In the genomic region with DNA sequence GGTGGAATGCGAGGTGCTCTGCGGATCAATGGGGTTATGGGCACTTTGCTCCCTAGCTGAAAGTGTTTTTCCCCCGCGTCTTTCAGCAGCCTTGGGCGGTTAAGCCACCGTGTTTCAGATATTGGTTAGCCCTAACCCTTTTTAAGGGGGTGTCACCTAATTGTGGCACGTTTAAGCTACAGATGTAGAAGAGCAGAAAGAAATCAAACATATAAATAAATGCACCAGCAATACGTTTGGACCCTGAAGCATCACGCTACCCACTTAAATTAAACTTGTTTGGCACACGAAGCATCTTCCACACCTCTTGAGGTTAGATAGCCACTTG, we compare ENCODE assay signal across 8 cellular contexts. TPM values are rescaled to one million over a fixed set of nuclear protein-coding genes. Genes with fewer than 3 reads are reported as not detected.
A peak's percentile ranks its signal among the peaks of the same experiment; 100 is the strongest.
DNase-seq lines count a peak whose midpoint lies in the region; ATAC-seq, FAIRE-seq and TF ChIP-seq lines count a peak whose summit lies in the region.

No MANE protein-coding gene starts in this region.

- TF ChIP-seq RAD21 in HepG2 (CRISPR knock-in tag; IDR thresholded peaks at IDR 0.05) = no peak

- peak overlapping the region; percentile 92 for H3K9ac ChIP-seq in HepG2 (ENCODE audit: insufficient read depth, low read depth, low read length)

- H4K20me1 ChIP-seq in HepG2 (ENCODE audit: insufficient read depth, low read length) = no peaks in the 10 kb centered on the region

- no peaks in the 10 kb centered on the region for H3K9me3 ChIP-seq in CD8-positive, alpha-beta memory T cell (ENCODE audit: low read length)
- H3K9me3 ChIP-seq in ascending aorta (no peaks in the 10 kb centered on the region), HepG2 (ENCODE audit: low read length) (no peaks in the 10 kb centered on the region), transverse colon (no peaks in the 10 kb centered on the region)

- intact Hi-C loops in ascending aorta (cut with DNase I) (loop anchor here (5.0 to 10.0 kb wide), 3 partner anchors 429 to 1352 kb away; no protein-coding TSS in a partner anchor), HepG2 (cut with micrococcal nuclease; ENCODE audit: unreplicated experiment) (no loop called here), transverse colon (cut with DNase I; ENCODE audit: low total_unique reads) (loop anchor here (5.0 to 10.0 kb wide), 2 partner anchors 139 to 517 kb away; no protein-coding TSS in a partner anchor)

- H3K36me3 Mint-ChIP-seq in CD8-positive, alpha-beta memory T cell = peaks cover 0 to 27% (median 0%) of the 10 kb centered on the region in 3 donors

- TF ChIP-seq EP300 in HepG2 (IDR thresholded peaks at IDR 0.05; ENCODE audit: low read depth in 2 of 2, low read length in 2 of 2) (no peak), HepG2 (CRISPR knock-in tag; IDR thresholded peaks at IDR 0.05; ENCODE audit: borderline replicate concordance) (no peak), transverse colon (IDR thresholded peaks at IDR 0.05; ENCODE audit: low read depth) (no peak)

- peaks cover 34 to 49% (median 48%) of the 10 kb centered on the region in 3 donors for H3K4me1 Mint-ChIP-seq in CD8-positive, alpha-beta memory T cell

- H3K4me3 Mint-ChIP-seq in CD8-positive, alpha-beta memory T cell = peak overlapping the region; percentile 91 to 97 (median 93)

- H3K27ac Mint-ChIP-seq in CD8-positive, alpha-beta memory T cell = peak overlapping the region; percentile 83 to 99 (median 98)

- ATAC-seq in HG03558 (IDR thresholded peaks at IDR 0.05; ENCODE audit: extremely low read depth, unreplicated experiment) = peak; percentile 8
- ATAC-seq in HepG2 = no peak
- no peak for ATAC-seq in HG03175 (IDR thresholded peaks at IDR 0.05; ENCODE audit: unreplicated experiment)

- POLR2A ChIA-PET in CD8-positive, alpha-beta memory T cell (lab: Charles Lee) = interaction anchor here (1.2 to 1.7 kb wide), 6 partner anchors 9 to 593 kb away, joined by 3 to 7 read pairs (median 5); a partner anchor contains a TSS
- POLR2A ChIA-PET in HepG2 (lab: Yijun Ruan, JAX) = interaction anchor here (1.3 to 2.2 kb wide), 4 partner anchors 10 to 538 kb away, joined by 3 to 13 read pairs (median 7); a partner anchor contains a TSS

- CTCF ChIA-PET in CD8-positive, alpha-beta memory T cell (lab: Charles Lee) = interaction anchor here (0.8 to 1.2 kb wide), 3 partner anchors 10 to 518 kb away, joined by 3 read pairs; no protein-coding TSS in a partner anchor
- CTCF ChIA-PET in HepG2 (lab: Yijun Ruan, JAX; ENCODE audit: low intra/inter-chr PET ratio, low total read pairs) = interaction anchor here (1.2 kb wide), 1 partner anchor 135 kb away, joined by 3 read pairs; no protein-coding TSS in a partner anchor

- H3K27me3 ChIP-seq in CD8-positive, alpha-beta memory T cell (ENCODE audit: insufficient read depth, low read length, poor library complexity, severe bottlenecking) = no peaks in the 10 kb centered on the region
- H3K27me3 ChIP-seq in ascending aorta = no peaks in the 10 kb centered on the region
- H3K27me3 ChIP-seq in HepG2 (ENCODE audit: control insufficient read depth in 1 of 2, insufficient read depth in 2 of 2, low read length in 2 of 2) = no peaks in the 10 kb centered on the region; a peak in 1 of 5 replicates
- no peaks in the 10 kb centered on the region for H3K27me3 ChIP-seq in transverse colon

- peaks cover 0 to 13% of the 10 kb centered on the region in 2 donors for H3K27me3 Mint-ChIP-seq in CD8-positive, alpha-beta memory T cell

- no peak for DNase-seq in CD8-positive, alpha-beta memory T cell
- no peak for DNase-seq in ascending aorta (ENCODE audit: low spot score in 2 of 2)
- peak; percentile 17 for DNase-seq in HepG2 (ENCODE audit: low spot score)
- DNase-seq in transverse colon = no peak
- DNase-seq in HTR-8/SVneo (ENCODE audit: insufficient read length, low spot score) = no peak
- DNase-seq in NCI-H2196 treated with DMSO at 0.1 percent for 48 hours (lab: John Stamatoyannopoulos, UW; ENCODE audit: unreplicated experiment) = no peak

- H3K27ac ChIP-seq in CD8-positive, alpha-beta memory T cell (ENCODE audit: low read depth, low read length) = peak overlapping the region; percentile 93
- H3K27ac ChIP-seq in ascending aorta (peak overlapping the region; percentile 97 to 98), HepG2 (ENCODE audit: extremely low read length, insufficient read depth, low read length) (peak overlapping the region; percentile 94), transverse colon (peak overlapping the region; percentile 87 to 94 (median 90))

- no TSS peak for BruUV-seq in HepG2 (replicated peaks; lab: Mats Ljungman, UMichigan)

- H3K4me3 ChIP-seq in CD8-positive, alpha-beta memory T cell (ENCODE audit: low read length) = peak overlapping the region; percentile 57
- H3K4me3 ChIP-seq in ascending aorta (peak overlapping the region; percentile 78), HepG2 (replicated peaks in 1 of 3; ENCODE audit: insufficient read depth in 1 of 3, low read depth in 2 of 3, low read length in 3 of 3) (peak overlapping the region; percentile 85 to 91 (median 87)), transverse colon (peak overlapping the region; percentile 48 to 83 (median 60))

- peaks cover 14% of the 10 kb centered on the region for H3K79me2 ChIP-seq in HepG2 (ENCODE audit: insufficient read depth, low read length)

- FAIRE-seq in HepG2 (lab: Jason Lieb, UNC) (no peak), HTR-8/SVneo (lab: Jason Lieb, UNC) (no peak)

- H3K36me3 ChIP-seq in CD8-positive, alpha-beta memory T cell (ENCODE audit: insufficient read depth, low read length) = no peaks in the 10 kb centered on the region
- H3K36me3 ChIP-seq in ascending aorta (peaks cover 0 to 10% of the 10 kb centered on the region in 2 donors), HepG2 (replicated peaks in 1 of 2; ENCODE audit: control insufficient read depth in 1 of 2, insufficient read depth in 2 of 2, low read length in 2 of 2) (no peaks in the 10 kb centered on the region; a peak in 1 of 5 replicates), transverse colon (peaks cover 0 to 5% (median 0%) of the 10 kb centered on the region in 4 donors)

- H3K4me2 ChIP-seq in HepG2 (ENCODE audit: low read depth, low read length) = peak overlapping the region; percentile 95

- TF ChIP-seq CTCF in ascending aorta (IDR thresholded peaks at IDR 0.05) = no peak
- TF ChIP-seq CTCF in HepG2 (CRISPR knock-in tag; IDR thresholded peaks at IDR 0.05) = no peak
- no peak for TF ChIP-seq CTCF in transverse colon (IDR thresholded peaks at IDR 0.05)

- no peak for TF ChIP-seq POLR2A in HepG2 (IDR thresholded peaks at IDR 0.05; ENCODE audit: insufficient read depth in 1 of 2, low read depth in 2 of 2, low read length in 2 of 2)
- no peak for TF ChIP-seq POLR2A in transverse colon (IDR thresholded peaks at IDR 0.05)

- no peak overlapping the region for H2AFZ ChIP-seq in HepG2 (ENCODE audit: low read length)

- H3K4me1 ChIP-seq in CD8-positive, alpha-beta memory T cell (ENCODE audit: insufficient read depth, low read length) = peaks cover 14% of the 10 kb centered on the region
- H3K4me1 ChIP-seq in ascending aorta = peaks cover 0 to 5% of the 10 kb centered on the region in 2 donors
- peaks cover 43% of the 10 kb centered on the region for H3K4me1 ChIP-seq in HepG2 (ENCODE audit: insufficient read depth, low read length)
- peaks cover 0 to 25% (median 10%) of the 10 kb centered on the region in 4 donors for H3K4me1 ChIP-seq in transverse colon

- no peaks in the 10 kb centered on the region for H3K9me3 Mint-ChIP-seq in CD8-positive, alpha-beta memory T cell

- in situ Hi-C loops in HepG2 (cut with HindIII; ENCODE audit: extremely low pct_ligation_motif_present, low pct_unique_long_range_greater_than_20kb) (loop anchor here (5.0 to 25.0 kb wide), 2 partner anchors 137 to 477 kb away; no protein-coding TSS in a partner anchor), transverse colon (cut with MboI; ENCODE audit: low pct_ligation_motif_present in 1 of 4, low pct_unique_long_range_greater_than_20kb in 1 of 4, low sequenced_read_pairs in 3 of 4) (loop anchor here in 3 of 4 donors (25.0 kb wide), 1 partner anchor 527 kb away; a partner anchor contains a TSS)

- WGBS in HepG2 (ENCODE audit: low lambda C conversion rate) = 3% methylated on average over 8 of the region's 10 CpGs
- 0 to 1% methylated on average over 1 to 9 of the region's 10 CpGs for WGBS in transverse colon (ENCODE audit: low coverage in 1 of 2), 2 donors

RNA-seq across cellular contexts. Expression of a gene that starts 0.7 kb away (rescaled TPM):
- total RNA-seq in CD8-positive, alpha-beta memory T cell = 10 to 100 TPM; 24.4 to 28.3 TPM
- polyA plus RNA-seq in CD8-positive, alpha-beta memory T cell = 12.6 TPM
- total RNA-seq in ascending aorta = 8.3 TPM
- total RNA-seq in HepG2 (2016; rRNA removed; fragmentation: Illumina TruSeq; extraction: Trizol) = 17.8 and 21.2 TPM in 2 replicates
- 2.7 and 3.2 TPM in 2 replicates for total RNA-seq in HepG2 (2016; cell fraction: cytosol; rRNA removed; fragmentation: Illumina TruSeq; extraction: Trizol; ENCODE audit: low read depth)
- total RNA-seq in HepG2 (2016; cell fraction: insoluble cytoplasmic fraction; rRNA removed; fragmentation: Illumina TruSeq; extraction: Trizol) = 18.5 and 22.8 TPM in 2 replicates
- 3.9 and 4.7 TPM in 2 replicates for total RNA-seq in HepG2 (2016; cell fraction: membrane; rRNA removed; fragmentation: Illumina TruSeq; extraction: Trizol)
- total RNA-seq in HepG2 (2016; cell fraction: nucleus; rRNA removed; fragmentation: Illumina TruSeq; extraction: Trizol) = 45.3 and 47.8 TPM in 2 replicates
- 5.5 and 6.7 TPM in 2 replicates for polyA plus RNA-seq in HepG2 (2011; rRNA removed)
- polyA plus RNA-seq in HepG2 (2011; cell fraction: cytosol; rRNA removed) = 1.3 and 2.3 TPM in 2 replicates
- polyA plus RNA-seq in HepG2 (2011; cell fraction: nucleus; rRNA removed) = 11.3 and 14.5 TPM in 2 replicates
- polyA plus RNA-seq in HepG2 (2012) = 9.3 and 11.1 TPM in 2 replicates
- polyA plus RNA-seq in HepG2 (2016; cell fraction: cytosol; fragmentation: Illumina TruSeq; extraction: Trizol; ENCODE audit: low read depth) = 0.25 and 0.35 TPM in 2 replicates
- 12.4 and 13.5 TPM in 2 replicates for polyA plus RNA-seq in HepG2 (2016; cell fraction: insoluble cytoplasmic fraction; fragmentation: Illumina TruSeq; extraction: Trizol; ENCODE audit: low read depth)
- 0.92 and 1.1 TPM in 2 replicates for polyA plus RNA-seq in HepG2 (2016; cell fraction: membrane; fragmentation: Illumina TruSeq; extraction: Trizol; ENCODE audit: low read depth)
- polyA plus RNA-seq in HepG2 (2016; cell fraction: nucleus; fragmentation: Illumina TruSeq; extraction: Trizol; ENCODE audit: insufficient read depth, low read depth) = 30.6 and 33.0 TPM in 2 replicates
- polyA minus RNA-seq in HepG2 (2011; rRNA and poly(A)+ RNA removed; ENCODE audit: low replicate concordance) = 9.6 TPM in 2 replicates
- 6.0 and 8.4 TPM in 2 replicates for polyA minus RNA-seq in HepG2 (2011; cell fraction: cytosol; rRNA and poly(A)+ RNA removed)
- polyA minus RNA-seq in HepG2 (2011; cell fraction: nucleus; rRNA and poly(A)+ RNA removed) = 73.4 and 73.5 TPM in 2 replicates
- 10 to 100 TPM; 23.6 to 35.4 (median 27.6) TPM for total RNA-seq in transverse colon

RNA-seq across cellular contexts. Expression of a gene that starts 26.0 kb away (rescaled TPM):
- total RNA-seq in CD8-positive, alpha-beta memory T cell = 1 to 10 TPM; 4.2 to 5.4 TPM
- polyA plus RNA-seq in CD8-positive, alpha-beta memory T cell = 4.9 TPM
- 67.9 TPM for total RNA-seq in ascending aorta
- 2.4 and 3.0 TPM in 2 replicates for total RNA-seq in HepG2 (2016; rRNA removed; fragmentation: Illumina TruSeq; extraction: Trizol)
- 0.20 and 0.35 TPM in 2 replicates for total RNA-seq in HepG2 (2016; cell fraction: cytosol; rRNA removed; fragmentation: Illumina TruSeq; extraction: Trizol; ENCODE audit: low read depth)
- total RNA-seq in HepG2 (2016; cell fraction: insoluble cytoplasmic fraction; rRNA removed; fragmentation: Illumina TruSeq; extraction: Trizol) = 2.1 and 2.7 TPM in 2 replicates
- total RNA-seq in HepG2 (2016; cell fraction: membrane; rRNA removed; fragmentation: Illumina TruSeq; extraction: Trizol) = 0.68 and 0.83 TPM in 2 replicates
- total RNA-seq in HepG2 (2016; cell fraction: nucleus; rRNA removed; fragmentation: Illumina TruSeq; extraction: Trizol) = 1.9 and 2.5 TPM in 2 replicates
- polyA plus RNA-seq in HepG2 (2011; rRNA removed) = 0.55 and 1.0 TPM in 2 replicates
- 0.87 and 1.3 TPM in 2 replicates for polyA plus RNA-seq in HepG2 (2011; cell fraction: cytosol; rRNA removed)
- polyA plus RNA-seq in HepG2 (2011; cell fraction: nucleus; rRNA removed) = 1.3 and 1.7 TPM in 2 replicates
- polyA plus RNA-seq in HepG2 (2012) = 0.24 and 0.55 TPM in 2 replicates
- polyA plus RNA-seq in HepG2 (2016; cell fraction: cytosol; fragmentation: Illumina TruSeq; extraction: Trizol; ENCODE audit: low read depth) = 0.10 and 0.11 TPM in 2 replicates
- 0.88 and 1.2 TPM in 2 replicates for polyA plus RNA-seq in HepG2 (2016; cell fraction: insoluble cytoplasmic fraction; fragmentation: Illumina TruSeq; extraction: Trizol; ENCODE audit: low read depth)
- 0.15 and 0.33 TPM in 2 replicates for polyA plus RNA-seq in HepG2 (2016; cell fraction: membrane; fragmentation: Illumina TruSeq; extraction: Trizol; ENCODE audit: low read depth)
- polyA plus RNA-seq in HepG2 (2016; cell fraction: nucleus; fragmentation: Illumina TruSeq; extraction: Trizol; ENCODE audit: insufficient read depth, low read depth) = 0.71 and 0.79 TPM in 2 replicates
- polyA minus RNA-seq in HepG2 (2011; rRNA and poly(A)+ RNA removed; ENCODE audit: low replicate concordance) = 1.4 and 2.2 TPM in 2 replicates
- 1.1 and 1.8 TPM in 2 replicates for polyA minus RNA-seq in HepG2 (2011; cell fraction: cytosol; rRNA and poly(A)+ RNA removed)
- polyA minus RNA-seq in HepG2 (2011; cell fraction: nucleus; rRNA and poly(A)+ RNA removed) = 3.9 and 4.4 TPM in 2 replicates
- total RNA-seq in transverse colon = 10 to 100 TPM in 2 of 4 donors, 1 to 10 TPM in 2; 2.6 to 28.4 (median 16.4) TPM
